ENCODE assay signal across 8 cellular contexts in the genomic region with DNA sequence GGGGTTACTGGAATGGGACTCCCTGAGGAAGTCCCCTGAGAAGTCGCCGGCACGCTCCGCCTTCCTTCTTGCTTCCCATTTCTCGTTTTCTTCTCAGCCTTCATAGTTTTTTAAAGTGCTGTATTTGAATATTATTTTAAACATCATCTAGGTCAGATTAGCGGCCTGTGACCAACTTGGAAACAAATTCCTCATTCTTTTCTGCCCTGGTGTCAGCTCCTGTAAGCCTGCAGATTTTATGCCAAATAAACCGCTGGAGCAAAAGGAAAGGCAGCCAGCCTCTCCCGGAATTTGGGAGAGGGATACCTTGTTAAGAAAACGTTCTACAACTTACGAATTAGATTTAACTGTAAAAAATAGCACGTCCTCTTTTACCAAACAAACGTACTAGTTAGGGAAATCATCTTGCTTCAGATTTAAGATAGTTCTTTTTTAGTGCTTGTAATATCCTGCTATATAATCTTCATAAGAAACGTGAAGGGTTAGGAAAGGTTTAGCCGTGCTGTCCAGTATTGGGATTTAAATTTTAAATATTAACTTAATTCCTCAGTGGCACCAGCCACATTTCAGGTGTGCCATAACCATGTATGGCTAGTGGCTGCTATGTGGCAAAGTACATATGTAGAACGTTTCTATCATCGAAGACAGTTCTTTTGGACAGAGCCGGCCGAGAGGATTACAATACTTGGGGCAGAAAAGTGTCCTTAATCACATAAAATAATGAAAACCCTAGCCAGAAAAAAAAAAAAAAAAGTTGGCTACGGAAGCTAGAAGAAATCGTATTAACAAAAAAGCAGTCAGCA. TPM values are rescaled to one million over a fixed set of nuclear protein-coding genes. Genes with fewer than 3 reads are reported as not detected.
DNase-seq lines count a peak whose midpoint lies in the region; ATAC-seq and TF ChIP-seq lines count a peak whose summit lies in the region.

No MANE protein-coding gene starts in this region.

- no peak for TF ChIP-seq CTCF in Peyer's patch (IDR thresholded peaks at IDR 0.05)

- no peak overlapping the region for H2BK120ac ChIP-seq in trophoblast cell (ENCODE audit: insufficient read depth, low read length, poor library complexity)

- peak overlapping the region; percentile 97 to 99 (median 99) for H3K27ac ChIP-seq in Peyer's patch
- peak overlapping the region; percentile 92 to 98 for H3K27ac ChIP-seq in esophagus (ENCODE audit: low read depth in 2 of 2, low read length in 1 of 2)
- no peak overlapping the region for H3K27ac ChIP-seq in trophoblast cell (ENCODE audit: low read depth, low read length)

- DNase-seq in DMS79 treated with DMSO at 0.1 percent for 48 hours (lab: John Stamatoyannopoulos, UW), result peak; percentile 66
- DNase-seq in DMS79 (lab: John Stamatoyannopoulos, UW), result no peak
- no peak for DNase-seq in Peyer's patch
- DNase-seq in trophoblast cell, result no peak
- no peak for DNase-seq in NCI-H1105 treated with DMSO at 0.1 percent for 48 hours (lab: John Stamatoyannopoulos, UW)
- no peak for DNase-seq in posterior vena cava (ENCODE audit: low spot score)

- no peak for TF ChIP-seq POLR2A in Peyer's patch (IDR thresholded peaks at IDR 0.05)

- H3K4ac ChIP-seq in trophoblast cell (ENCODE audit: low read depth, low read length), result no peak overlapping the region

- no peak overlapping the region for H2BK12ac ChIP-seq in trophoblast cell (ENCODE audit: low read length)

- peak overlapping the region; percentile 95 for H2AFZ ChIP-seq in trophoblast cell (ENCODE audit: insufficient read depth, low read length, poor library complexity)

- no peak for ATAC-seq in GM19397 (IDR thresholded peaks at IDR 0.05; ENCODE audit: unreplicated experiment)

- H2AK5ac ChIP-seq in trophoblast cell (ENCODE audit: low read length), result no peak overlapping the region

- peaks cover 14% of the 10 kb centered on the region for H3K79me2 ChIP-seq in trophoblast cell (ENCODE audit: control insufficient read depth, insufficient read depth, low read length, poor library complexity)

- intact Hi-C loops in posterior vena cava (cut with DNase I), result loop anchor here in 1 of 2 donors (5.0 kb wide), 1 partner anchor 48 kb away; no protein-coding TSS in a partner anchor

- no peak overlapping the region for H2BK5ac ChIP-seq in trophoblast cell (ENCODE audit: low read depth, low read length, poor library complexity)

- H3K18ac ChIP-seq in trophoblast cell (ENCODE audit: low read length), result no peak overlapping the region

- peak overlapping the region; percentile 85 for H4K8ac ChIP-seq in trophoblast cell (ENCODE audit: low read depth, low read length)

- peaks cover 12% of the 10 kb centered on the region for H3K79me1 ChIP-seq in trophoblast cell (ENCODE audit: low read length)

- H3K27me3 ChIP-seq in Peyer's patch (no peaks in the 10 kb centered on the region), esophagus (ENCODE audit: control insufficient read depth in 1 of 2, insufficient read depth in 2 of 2, low read length in 2 of 2) (no peaks in the 10 kb centered on the region), trophoblast cell (ENCODE audit: insufficient read depth, low read length) (no peaks in the 10 kb centered on the region)

- H3K36me3 ChIP-seq in Peyer's patch, result no peaks in the 10 kb centered on the region
- peaks cover 0 to 2% of the 10 kb centered on the region in 2 donors for H3K36me3 ChIP-seq in esophagus (ENCODE audit: control insufficient read depth in 2 of 2, insufficient read depth in 2 of 2, low read length in 1 of 2)
- no peaks in the 10 kb centered on the region for H3K36me3 ChIP-seq in trophoblast cell (ENCODE audit: control insufficient read depth in 1 of 2, insufficient read depth in 2 of 2, low read length in 2 of 2)

- no peaks in the 10 kb centered on the region for H3K9me3 ChIP-seq in Peyer's patch
- H3K9me3 ChIP-seq in esophagus (ENCODE audit: control insufficient read depth in 2 of 2, insufficient read depth in 1 of 2, low read depth in 1 of 2, low read length in 1 of 2), result no peaks in the 10 kb centered on the region
- H3K9me3 ChIP-seq in trophoblast cell (ENCODE audit: insufficient read depth, low read depth, low read length), result no peaks in the 10 kb centered on the region

- peak overlapping the region; percentile 71 for H4K12ac ChIP-seq in trophoblast cell (ENCODE audit: low read depth, low read length)

- peak overlapping the region; percentile 80 for H3K9ac ChIP-seq in trophoblast cell (ENCODE audit: low read length)

- no peak overlapping the region for H3K23ac ChIP-seq in trophoblast cell (ENCODE audit: low read length)

- H4K91ac ChIP-seq in trophoblast cell (ENCODE audit: low read depth, low read length), result no peak overlapping the region

- H3K14ac ChIP-seq in trophoblast cell (ENCODE audit: low read length), result peak overlapping the region; percentile 85

- H3K4me3 ChIP-seq in Peyer's patch (peak overlapping the region; percentile 72 to 98 (median 92)), esophagus (ENCODE audit: low read depth in 1 of 2, low read length in 2 of 2) (peak overlapping the region; percentile 68 to 86), trophoblast cell (ENCODE audit: low read depth, low read length) (peak overlapping the region; percentile 84)

- H3K4me2 ChIP-seq in trophoblast cell (ENCODE audit: low read length), result peak overlapping the region; percentile 89

- WGBS in esophagus, 2 donors, result 19% methylated on average over 20 of the region's 20 CpGs
- no CpG with 5 or more reads among the region's 20 CpGs for WGBS in trophoblast cell (ENCODE audit: extremely low coverage, insufficient coverage, insufficient read length)

- H3K4me1 ChIP-seq in Peyer's patch (peaks cover 0 to 9% (median 3%) of the 10 kb centered on the region in 4 donors), esophagus (ENCODE audit: control insufficient read depth in 2 of 2, insufficient read depth in 2 of 2, low read length in 1 of 2) (no peaks in the 10 kb centered on the region), trophoblast cell (ENCODE audit: control insufficient read depth in 1 of 2, insufficient read depth in 2 of 2, low read length in 2 of 2) (peaks cover 2 to 9% of the 10 kb centered on the region in 2 experiments)

RNA-seq across cellular contexts. Expression of gene PTPN2, which starts 0.7 kb away (rescaled TPM):
- total RNA-seq in Peyer's patch, result 10 to 100 TPM; 28.9 to 43.7 (median 29.3) TPM
- 10 to 100 TPM; 18.9 to 20.7 TPM for polyA plus RNA-seq in esophagus
- 23.3 and 26.4 TPM in 2 replicates for polyA plus RNA-seq in trophoblast cell (2013)
- 10 to 100 TPM; 29.2 to 36.8 TPM for total RNA-seq in posterior vena cava
